ENCODE assay signal across 1 cellular context in the genomic region with DNA sequence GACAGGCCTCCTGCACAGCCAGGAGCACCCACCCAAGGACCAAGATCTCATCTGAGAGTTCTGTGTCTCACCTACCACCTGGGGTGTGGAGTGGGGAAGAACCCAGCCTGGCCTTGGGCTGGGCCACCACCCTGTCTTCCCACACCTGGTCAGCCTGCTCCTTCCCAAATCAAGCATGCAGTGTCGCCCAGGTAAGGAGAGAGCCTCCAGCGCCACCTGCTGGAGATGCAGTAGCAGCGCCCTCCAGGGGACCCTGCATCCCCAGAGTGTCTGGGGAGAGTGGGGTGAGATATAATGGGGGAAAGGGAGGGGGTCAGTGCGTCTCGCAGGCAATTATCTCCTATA.
TF ChIP-seq lines count a peak whose summit lies in the region.

No MANE protein-coding gene starts in this region.

TF ChIP-seq in GM12878, 131 proteins besides CTCF, POLR2A, EP300 and RAD21:
- TF ChIP-seq BCL3 (IDR thresholded peaks at IDR 0.05; ENCODE audit: borderline replicate concordance, insufficient read depth, low read depth, low read length, poor library complexity, severe bottlenecking) (no peak), LARP7 (IDR thresholded peaks at IDR 0.05) (peak; percentile 46; the same call in 1 of the 2 replicates), YY1 (IDR thresholded peaks at IDR 0.05; ENCODE audit: low read depth, low read length) (peak; percentile 59), SMC3 (IDR thresholded peaks at IDR 0.05; ENCODE audit: borderline replicate concordance, low read length) (peak; percentile 86), JUND (IDR thresholded peaks at IDR 0.05; ENCODE audit: low read depth, low read length) (no peak), SMAD1 (IDR thresholded peaks at IDR 0.05; ENCODE audit: low read depth, partially characterized antibody) (no peak), POU2F2 (IDR thresholded peaks at IDR 0.05; ENCODE audit: borderline replicate concordance, low read depth, low read length) (0 out of 3 replicates have a peak, but pooled peaks have one; percentile 22), ZBTB40 (IDR thresholded peaks at IDR 0.05; ENCODE audit: borderline replicate concordance) (no peak), ZNF24 (IDR thresholded peaks at IDR 0.05) (no peak), KDM1A (IDR thresholded peaks at IDR 0.05; ENCODE audit: borderline replicate concordance) (no peak)
